Comparison of ENCODE assay signal across 8 cellular contexts in genomic region chr5:177302354-177303110, GRCh38. TPM values are rescaled to one million over a fixed set of nuclear protein-coding genes. Genes with fewer than 3 reads are reported as not detected.
DNase-seq lines count a peak whose midpoint lies in the region; ATAC-seq and TF ChIP-seq lines count a peak whose summit lies in the region.

No MANE protein-coding gene starts in this region.

- 22 to 58% methylated on average over 3 to 24 of the region's 24 CpGs for WGBS in testis, 2 donors

- DNase-seq in AG20443 (ENCODE audit: low spot score) (peak; percentile 41), HFFc6 (no peak), islet precursor cell (peak; percentile 69), testis (no peak), NCI-H2029 treated with DMSO at 0.1 percent for 48 hours (lab: John Stamatoyannopoulos, UW) (no peak)
- DNase-seq in activated naive CD8-positive, alpha-beta T cell treated with anti-CD3 and anti-CD28 coated beads for 36 hours, result no peak

- H3K4me3 ChIP-seq in testis, result peak overlapping the region; percentile 82 to 94

- H3K27me3 Mint-ChIP-seq in HFFc6 (ENCODE audit: insufficient read depth), result peaks cover 20% of the 10 kb centered on the region
- no peaks in the 10 kb centered on the region for H3K27me3 Mint-ChIP-seq in activated naive CD8-positive, alpha-beta T cell treated with anti-CD3 and anti-CD28 coated beads for 36 hours

- peaks cover 19% of the 10 kb centered on the region for H3K4me1 ChIP-seq in testis

- H3K4me1 Mint-ChIP-seq in HFFc6 (ENCODE audit: low read depth), result peaks cover 58% of the 10 kb centered on the region
- peaks cover 70% of the 10 kb centered on the region for H3K4me1 Mint-ChIP-seq in activated naive CD8-positive, alpha-beta T cell treated with anti-CD3 and anti-CD28 coated beads for 36 hours

- H3K4me3 Mint-ChIP-seq in HFFc6, result peak overlapping the region; percentile 95
- H3K4me3 Mint-ChIP-seq in activated naive CD8-positive, alpha-beta T cell treated with anti-CD3 and anti-CD28 coated beads for 36 hours, result peak overlapping the region; percentile 93

- TF ChIP-seq POLR2A in testis (IDR thresholded peaks at IDR 0.05), result no peak

- no peak for ATAC-seq in GM19455 (IDR thresholded peaks at IDR 0.05; ENCODE audit: unreplicated experiment)
- ATAC-seq in HG03280 (IDR thresholded peaks at IDR 0.05; ENCODE audit: unreplicated experiment), result no peak

- intact Hi-C loops in testis (cut with DNase I; ENCODE audit: low total_unique reads), result loop anchor here (10.0 kb wide), 1 partner anchor 188 kb away; no protein-coding TSS in a partner anchor

- no peaks in the 10 kb centered on the region for H3K36me3 ChIP-seq in testis (ENCODE audit: low read depth, missing control alignments)

- H3K9me3 ChIP-seq in testis, result no peaks in the 10 kb centered on the region

- no peak overlapping the region for H3K27ac ChIP-seq in testis

- no peaks in the 10 kb centered on the region for H3K27me3 ChIP-seq in testis

- peak overlapping the region; percentile 82 for H3K27ac Mint-ChIP-seq in HFFc6
- peak overlapping the region; percentile 84 for H3K27ac Mint-ChIP-seq in activated naive CD8-positive, alpha-beta T cell treated with anti-CD3 and anti-CD28 coated beads for 36 hours

- TF ChIP-seq CTCF in HFFc6 (IDR thresholded peaks at IDR 0.05), result peak; percentile 42
- no peak for TF ChIP-seq CTCF in testis (IDR thresholded peaks at IDR 0.05)

- H3K9me3 Mint-ChIP-seq in HFFc6, result no peaks in the 10 kb centered on the region
- no peaks in the 10 kb centered on the region for H3K9me3 Mint-ChIP-seq in activated naive CD8-positive, alpha-beta T cell treated with anti-CD3 and anti-CD28 coated beads for 36 hours

- peaks cover 35% of the 10 kb centered on the region for H3K36me3 Mint-ChIP-seq in HFFc6 (ENCODE audit: low read depth)
- H3K36me3 Mint-ChIP-seq in activated naive CD8-positive, alpha-beta T cell treated with anti-CD3 and anti-CD28 coated beads for 36 hours, result peaks cover 44% of the 10 kb centered on the region

RNA-seq across cellular contexts. Expression of gene RAB24, which starts 1.0 kb away (rescaled TPM):
- 10 to 100 TPM; 23.3 to 31.4 (median 26.4) TPM for total RNA-seq in HFFc6 (2021; fragmentation: NEBNext Ultra II Directional; extraction: Animal tissue kit (Norgen Biotek cat#: 25700))
- total RNA-seq in activated naive CD8-positive, alpha-beta T cell treated with anti-CD3 and anti-CD28 coated beads for 36 hours, result 10 to 100 TPM; 26.8 to 29.9 TPM
- total RNA-seq in testis, result 10 to 100 TPM; 25.5 to 29.4 TPM
- polyA plus RNA-seq in testis (ENCODE audit: insufficient read depth, low read depth, low replicate concordance), result 19.2 TPM

RNA-seq across cellular contexts. Expression of gene PRELID1, which starts 1.1 kb away (rescaled TPM):
- 100 to 1,000 TPM; 182 to 225 (median 217) TPM for total RNA-seq in HFFc6 (2021; fragmentation: NEBNext Ultra II Directional; extraction: Animal tissue kit (Norgen Biotek cat#: 25700))
- total RNA-seq in activated naive CD8-positive, alpha-beta T cell treated with anti-CD3 and anti-CD28 coated beads for 36 hours, result 100 to 1,000 TPM; 311 to 315 TPM
- 10 to 100 TPM; 65.7 to 83.4 TPM for total RNA-seq in testis
- 78.3 TPM for polyA plus RNA-seq in testis (ENCODE audit: insufficient read depth, low read depth, low replicate concordance)

RNA-seq across cellular contexts. Expression of gene MXD3, which starts 9.2 kb away (rescaled TPM):
- total RNA-seq in HFFc6 (2021; fragmentation: NEBNext Ultra II Directional; extraction: Animal tissue kit (Norgen Biotek cat#: 25700)), result 10 to 100 TPM in 5 of 6 experiments, 1 to 10 TPM in 1; 7.7 to 17.0 (median 15.3) TPM
- 10 to 100 TPM; 14.7 to 17.3 TPM for total RNA-seq in activated naive CD8-positive, alpha-beta T cell treated with anti-CD3 and anti-CD28 coated beads for 36 hours
- total RNA-seq in testis, result 10 to 100 TPM; 12.5 to 12.9 TPM
- 7.7 TPM for polyA plus RNA-seq in testis (ENCODE audit: insufficient read depth, low read depth, low replicate concordance)

RNA-seq across cellular contexts. Expression of gene LMAN2, which starts 48.9 kb away (rescaled TPM):
- total RNA-seq in HFFc6 (2021; fragmentation: NEBNext Ultra II Directional; extraction: Animal tissue kit (Norgen Biotek cat#: 25700)), result 100 to 1,000 TPM; 153 to 169 (median 164) TPM
- 10 to 100 TPM; 91.5 to 92.1 TPM for total RNA-seq in activated naive CD8-positive, alpha-beta T cell treated with anti-CD3 and anti-CD28 coated beads for 36 hours
- total RNA-seq in testis, result 100 to 1,000 TPM; 355 TPM
- 254 TPM for polyA plus RNA-seq in testis (ENCODE audit: insufficient read depth, low read depth, low replicate concordance)

RNA-seq across cellular contexts. Expression of gene RGS14, which starts 55.2 kb away (rescaled TPM):
- total RNA-seq in HFFc6 (2021; fragmentation: NEBNext Ultra II Directional; extraction: Animal tissue kit (Norgen Biotek cat#: 25700)), result 1 to 10 TPM; 1.0 to 2.2 (median 1.2) TPM
- 10 to 100 TPM; 38.9 to 41.2 TPM for total RNA-seq in activated naive CD8-positive, alpha-beta T cell treated with anti-CD3 and anti-CD28 coated beads for 36 hours
- 10 to 100 TPM; 39.2 to 40.5 TPM for total RNA-seq in testis
- polyA plus RNA-seq in testis (ENCODE audit: insufficient read depth, low read depth, low replicate concordance), result 25.3 TPM

Comparison
In these comparisons a context has a peak if more than half of its experiments do, and no peak if none do; other contexts are left out.
1. DNase-seq: peak in AG20443 (single experiment) and islet precursor cell (single experiment); none in HFFc6 (single experiment), activated naive CD8-positive, alpha-beta T cell treated with anti-CD3 and anti-CD28 coated beads for 36 hours (single experiment), testis (single experiment) and NCI-H2029 treated with DMSO at 0.1 percent for 48 hours (single experiment).